ENCODE assay signal across 10 cellular contexts in the genomic region with DNA sequence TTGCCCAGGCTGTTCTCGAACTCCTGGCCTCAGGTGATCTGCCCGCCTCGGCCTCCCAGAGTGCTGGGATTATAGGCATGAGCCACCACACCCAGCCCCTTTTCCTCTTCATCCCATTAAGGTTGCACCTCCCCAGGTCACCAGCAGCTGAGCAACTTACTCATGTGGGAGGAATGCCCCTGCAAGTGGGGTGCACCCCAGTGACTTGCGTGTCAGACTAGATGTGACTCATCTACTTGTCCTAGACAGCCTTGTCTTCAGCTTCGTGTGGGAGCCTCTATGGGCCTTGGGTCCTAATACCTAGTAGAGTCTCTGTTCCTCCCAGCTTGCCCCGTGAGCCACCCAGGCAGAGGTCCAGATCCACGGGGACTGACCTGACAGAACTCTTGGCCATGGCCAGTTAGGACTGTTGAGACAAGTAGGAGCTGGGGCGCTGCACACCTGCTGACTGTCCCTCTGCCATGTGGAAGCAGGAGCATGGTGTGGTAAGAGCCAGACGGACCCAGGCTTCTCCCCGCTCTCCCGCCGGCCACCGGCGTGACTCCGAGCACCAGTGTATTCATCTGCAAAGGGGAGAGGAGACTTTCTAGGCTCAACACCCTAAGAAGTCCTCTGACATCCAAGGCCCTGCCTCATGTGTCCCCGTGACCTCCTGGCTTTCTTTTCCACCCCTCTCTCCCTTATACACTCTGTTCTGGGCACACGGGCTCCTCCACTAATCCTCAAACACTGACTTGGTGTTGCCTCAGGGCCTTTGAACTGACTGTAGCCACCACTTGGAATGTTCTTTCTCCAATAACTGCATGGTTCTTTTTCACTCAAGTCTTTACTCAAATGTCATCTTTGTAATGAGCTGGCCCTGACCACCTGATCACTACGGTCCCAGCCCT. TPM values are rescaled to one million over a fixed set of nuclear protein-coding genes. Genes with fewer than 3 reads are reported as not detected.
A peak's percentile ranks its signal among the peaks of the same experiment; 100 is the strongest.
DNase-seq lines count a peak whose midpoint lies in the region; ATAC-seq, FAIRE-seq and TF ChIP-seq lines count a peak whose summit lies in the region.
"Had no signal": no experiment of that assay in that cellular context is flagged by ENCODE, and none has a peak within 500 bp of the region (broad histone marks: within the 10 kb centered on the region; RNA-seq: fewer than 3 reads in every experiment).

No MANE protein-coding gene starts in this region.

- H3K4me1 Mint-ChIP-seq in activated B cell treated with CpG ODN at 0.5 μM for 24 hours, result peaks cover 5% of the 10 kb centered on the region

- no peaks in the 10 kb centered on the region for H3K36me3 Mint-ChIP-seq in activated B cell treated with CpG ODN at 0.5 μM for 24 hours (ENCODE audit: low read depth)

- no peaks in the 10 kb centered on the region for H3K9me1 ChIP-seq in keratinocyte (ENCODE audit: control insufficient read depth, extremely low read depth, insufficient read depth, low read length)

- H3K4me3 Mint-ChIP-seq in activated B cell treated with CpG ODN at 0.5 μM for 24 hours, result no peak overlapping the region

- H3K9me3 ChIP-seq in keratinocyte (ENCODE audit: control insufficient read depth, low read depth, low read length), result no peaks in the 10 kb centered on the region
- H3K9me3 ChIP-seq: spleen had no signal

- H3K4me2 ChIP-seq in keratinocyte (ENCODE audit: control insufficient read depth, extremely low read depth, insufficient read depth, low read depth, low read length), result peak overlapping the region; percentile 26

- H3K27me3 Mint-ChIP-seq in activated B cell treated with CpG ODN at 0.5 μM for 24 hours, result peaks cover 16% of the 10 kb centered on the region

- no peak overlapping the region for H2AFZ ChIP-seq in keratinocyte (ENCODE audit: control insufficient read depth, low read length)

- no peaks in the 10 kb centered on the region for H3K9me3 Mint-ChIP-seq in activated B cell treated with CpG ODN at 0.5 μM for 24 hours

- H3K27ac ChIP-seq in keratinocyte (ENCODE audit: control insufficient read depth, insufficient read depth, low read length), result peak overlapping the region; percentile 67
- H3K27ac ChIP-seq: spleen had no signal

- dilution Hi-C loops in keratinocyte (cut with MboI; ENCODE audit: extremely low pct_ligation_motif_present, low sequenced_read_pairs), result no loop called here

- H3K4me1 ChIP-seq in keratinocyte (ENCODE audit: control insufficient read depth, extremely low read depth, insufficient read depth, low read length), result peaks cover 26% of the 10 kb centered on the region

- no peak overlapping the region for H3K27ac Mint-ChIP-seq in activated B cell treated with CpG ODN at 0.5 μM for 24 hours

- FAIRE-seq in keratinocyte (lab: Jason Lieb, UNC), result peak; percentile 44

- no peaks in the 10 kb centered on the region for H3K27me3 ChIP-seq in keratinocyte (ENCODE audit: control insufficient read depth, extremely low read depth, insufficient read depth, low read length)

- no peak overlapping the region for H3K4me3 ChIP-seq in keratinocyte (ENCODE audit: control insufficient read depth in 2 of 3, extremely low read depth in 1 of 3, insufficient read depth in 2 of 3, low read depth in 1 of 3, low read length in 3 of 3)
- H3K4me3 ChIP-seq: spleen had no signal

- DNase-seq in AG08396 (ENCODE audit: low spot score) (peak; percentile 90), HCEC 1CT (peak; percentile 89), activated B cell treated with CpG ODN at 0.5 μM for 24 hours (no peak), keratinocyte (ENCODE audit: low read depth, low spot score) (peak; percentile 96), NCI-H510A treated with DMSO at 0.1 percent for 48 hours (lab: John Stamatoyannopoulos, UW) (no peak)
- DNase-seq: Karpas-422, spleen had no signal

- CTCF ChIA-PET in activated B cell treated with CpG ODN at 0.5 μM for 24 hours (lab: Charles Lee), result no interaction called here

- TF ChIP-seq CTCF in activated B cell treated with CpG ODN at 0.5 μM for 24 hours (IDR thresholded peaks at IDR 0.05), result no peak
- no peak for TF ChIP-seq CTCF in keratinocyte (optimal IDR thresholded peaks at IDR 0.05 in 1 of 3, IDR thresholded peaks at IDR 0.05 in 1 of 3, conservative IDR thresholded peaks at IDR 0.05 in 1 of 3; ENCODE audit: extremely low read depth in 1 of 3, insufficient read depth in 2 of 3, low read length in 3 of 3)

- POLR2A ChIA-PET in activated B cell treated with CpG ODN at 0.5 μM for 24 hours (lab: Charles Lee), result interaction anchor here (1.0 to 1.5 kb wide), 3 partner anchors 8 to 54 kb away, joined by 3 to 5 read pairs (median 3); a partner anchor contains a TSS

- peak overlapping the region; percentile 4 for H3K9ac ChIP-seq in keratinocyte (ENCODE audit: control insufficient read depth, extremely low read depth, insufficient read depth, low read length)

- intact Hi-C loops in activated B cell treated with CpG ODN at 0.5 μM for 24 hours (cut with micrococcal nuclease), result no loop called here

- H3K36me3 ChIP-seq in keratinocyte (ENCODE audit: control insufficient read depth in 2 of 2, extremely low read depth in 1 of 2, insufficient read depth in 2 of 2, low read length in 2 of 2), result no peaks in the 10 kb centered on the region
- H3K36me3 ChIP-seq: spleen had no signal

- H3K79me2 ChIP-seq in keratinocyte (ENCODE audit: control insufficient read depth, insufficient read depth, low read length), result no peaks in the 10 kb centered on the region

- no peaks in the 10 kb centered on the region for H4K20me1 ChIP-seq in keratinocyte (ENCODE audit: control insufficient read depth, extremely low read depth, insufficient read depth, low read length)

- ATAC-seq in activated B cell treated with CpG ODN at 0.5 μM for 24 hours (ENCODE audit: low read depth) (peak; percentile 25), HG02938 (IDR thresholded peaks at IDR 0.05; ENCODE audit: unreplicated experiment) (no peak), HG03432 (IDR thresholded peaks at IDR 0.05; ENCODE audit: unreplicated experiment) (no peak), GM18868 (IDR thresholded peaks at IDR 0.05; ENCODE audit: unreplicated experiment) (no peak)

RNA-seq across cellular contexts. Expression of a gene that starts 11.6 kb away (rescaled TPM):
- total RNA-seq in activated B cell treated with CpG ODN at 0.5 μM for 24 hours, result 55.6 and 56.3 TPM in 2 replicates
- polyA plus RNA-seq in keratinocyte, result 5.4 to 11.0 TPM (median 7.0 TPM) in 3 replicates
- 26.5 TPM for polyA plus RNA-seq in keratinocyte (2011; ENCODE audit: low read depth)
- polyA plus RNA-seq in keratinocyte (2011; cell fraction: cytosol; rRNA removed), result 3.5 and 6.7 TPM in 2 replicates
- polyA plus RNA-seq in keratinocyte (2011; cell fraction: nucleus; rRNA removed), result 9.5 and 9.7 TPM in 2 replicates
- 8.2 and 21.9 TPM in 2 replicates for polyA plus RNA-seq in keratinocyte (2012; ENCODE audit: low replicate concordance)
- 1.8 to 6.5 TPM (median 2.7 TPM) in 3 replicates for polyA minus RNA-seq in keratinocyte
- 17.5 TPM for polyA minus RNA-seq in keratinocyte (2011; cell fraction: cytosol; rRNA and poly(A)+ RNA removed)
- polyA minus RNA-seq in keratinocyte (2011; cell fraction: nucleus; rRNA and poly(A)+ RNA removed), result 12.8 and 12.9 TPM in 2 replicates

RNA-seq across cellular contexts. Expression of a gene that starts 53.9 kb away (rescaled TPM):
- total RNA-seq in activated B cell treated with CpG ODN at 0.5 μM for 24 hours, result 4.0 and 4.9 TPM in 2 replicates
- 0.22 to 0.49 TPM (median 0.24 TPM) in 3 replicates for polyA plus RNA-seq in keratinocyte
- polyA plus RNA-seq in keratinocyte (2011; ENCODE audit: low read depth), result 0.31 TPM
- 0.29 and 0.86 TPM in 2 replicates for polyA plus RNA-seq in keratinocyte (2011; cell fraction: cytosol; rRNA removed)
- 0.67 and 1.5 TPM in 2 replicates for polyA plus RNA-seq in keratinocyte (2011; cell fraction: nucleus; rRNA removed)
- polyA plus RNA-seq in keratinocyte (2012; ENCODE audit: low replicate concordance), result 2.2 and 2.8 TPM in 2 replicates
- 0.13 to 0.38 TPM (median 0.36 TPM) in 3 replicates for polyA minus RNA-seq in keratinocyte
- not detected for polyA minus RNA-seq in keratinocyte (2011; cell fraction: cytosol; rRNA and poly(A)+ RNA removed)
- polyA minus RNA-seq in keratinocyte (2011; cell fraction: nucleus; rRNA and poly(A)+ RNA removed), result 0.53 and 1.9 TPM in 2 replicates

Comparison
In these comparisons a context has a peak if more than half of its experiments do, and no peak if none do; other contexts are left out.
1. DNase-seq: peak in AG08396 (single experiment), HCEC 1CT (single experiment) and keratinocyte (single experiment); none in activated B cell treated with CpG ODN at 0.5 μM for 24 hours (single experiment) and NCI-H510A treated with DMSO at 0.1 percent for 48 hours (single experiment).